Comparison of ENCODE assay signal across 13 cellular contexts in the genomic region with DNA sequence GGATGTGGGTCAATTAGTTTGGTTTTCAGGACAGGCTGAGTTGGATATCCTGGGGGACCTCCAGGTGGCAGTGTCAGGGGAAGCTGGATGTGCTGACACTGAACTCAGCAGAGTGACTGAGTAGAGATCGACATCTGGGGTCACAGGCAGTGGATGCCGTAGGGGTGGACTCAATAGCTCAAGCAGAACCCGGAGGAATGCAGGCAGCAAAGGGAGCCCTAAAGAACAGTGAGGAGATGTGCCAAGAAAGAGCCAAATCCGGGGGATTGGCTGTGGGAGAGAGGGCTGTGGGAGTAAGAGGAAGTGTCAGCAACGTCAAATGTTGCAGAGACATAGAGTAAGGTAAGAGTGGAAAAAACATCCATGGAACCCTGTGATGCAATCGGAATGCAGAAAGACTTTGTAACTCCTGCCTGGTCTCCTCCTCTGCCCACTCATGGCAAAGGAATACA. TPM values are rescaled to one million over a fixed set of nuclear protein-coding genes. Genes with fewer than 3 reads are reported as not detected.
DNase-seq lines count a peak whose midpoint lies in the region; ATAC-seq and TF ChIP-seq lines count a peak whose summit lies in the region.
"Had no signal": no experiment of that assay in that cellular context is flagged by ENCODE, and none has a peak within 500 bp of the region (broad histone marks: within the 10 kb centered on the region; RNA-seq: fewer than 3 reads in every experiment).

No MANE protein-coding gene starts in this region.

- peak overlapping the region; percentile 2 to 16 for H3K27ac Mint-ChIP-seq in effector memory CD8-positive, alpha-beta T cell
- H3K27ac Mint-ChIP-seq: brain had no signal

- no peaks in the 10 kb centered on the region for H3K27me3 Mint-ChIP-seq in effector memory CD8-positive, alpha-beta T cell

- H3K36me3 Mint-ChIP-seq in effector memory CD8-positive, alpha-beta T cell (ENCODE audit: insufficient read depth): peaks cover 3% of the 10 kb centered on the region
- H3K36me3 Mint-ChIP-seq: brain had no signal

- H3K4me3 ChIP-seq in NB4 (ENCODE audit: low read depth, low read length): no peak overlapping the region
- H3K4me3 ChIP-seq: prostate gland had no signal

- no peaks in the 10 kb centered on the region for H3K9me3 Mint-ChIP-seq in effector memory CD8-positive, alpha-beta T cell

- peak; percentile 17; the same call in 1 of the 2 replicates for TF ChIP-seq CTCF in GM12874 (IDR thresholded peaks at IDR 0.05; ENCODE audit: insufficient read depth, low read depth, low read length)
- no peak for TF ChIP-seq CTCF in NB4 (IDR thresholded peaks at IDR 0.05; ENCODE audit: low read depth, low read length)

- peak; percentile 62 for DNase-seq in NB4 (ENCODE audit: low read depth)
- DNase-seq in effector memory CD8-positive, alpha-beta T cell: no peak
- peak; percentile 17 for DNase-seq in renal cortical epithelial cell (ENCODE audit: low read depth)
- no peak for DNase-seq in SW 1271 (lab: John Stamatoyannopoulos, UW)
- DNase-seq: activated T-cell treated with anti-CD3 and anti-CD28 coated beads for 4 hours, DMS53, NCI-H1417 treated with DMSO at 0.1 percent for 48 hours had no signal

- H3K4me1 Mint-ChIP-seq in effector memory CD8-positive, alpha-beta T cell (ENCODE audit: low read depth in 2 of 2): peaks cover 3 to 6% of the 10 kb centered on the region in 2 donors
- H3K4me1 Mint-ChIP-seq: brain had no signal

- no peak for TF ChIP-seq POLR2A in NB4 (IDR thresholded peaks at IDR 0.05; ENCODE audit: extremely low read depth, insufficient read length)

- no peak overlapping the region for H3K4me3 Mint-ChIP-seq in effector memory CD8-positive, alpha-beta T cell
- H3K4me3 Mint-ChIP-seq: brain had no signal

- no peak for ATAC-seq in effector memory CD8-positive, alpha-beta T cell (replicated peaks)
- ATAC-seq in GM21515 (IDR thresholded peaks at IDR 0.05; ENCODE audit: unreplicated experiment) (no peak), HG02623 (IDR thresholded peaks at IDR 0.05; ENCODE audit: unreplicated experiment) (no peak)
- ATAC-seq: left lobe of liver had no signal

RNA-seq across cellular contexts. Expression of a gene that starts 11.8 kb away (rescaled TPM):
- not detected in 2 replicates for total RNA-seq in renal cortical epithelial cell

RNA-seq across cellular contexts. Expression of a gene that starts 24.5 kb away (rescaled TPM):
- not detected in 2 replicates for total RNA-seq in renal cortical epithelial cell

RNA-seq across cellular contexts. Expression of a gene that starts 41.3 kb away (rescaled TPM):
- total RNA-seq in renal cortical epithelial cell: not detected in 2 replicates

Comparison
In these comparisons a context has a peak if more than half of its experiments do, and no peak if none do; other contexts are left out.
1. DNase-seq: peak in NB4 (single experiment) and renal cortical epithelial cell (single experiment); none in effector memory CD8-positive, alpha-beta T cell (0 of 3) and SW 1271 (0 of 2).